In the genomic region with DNA sequence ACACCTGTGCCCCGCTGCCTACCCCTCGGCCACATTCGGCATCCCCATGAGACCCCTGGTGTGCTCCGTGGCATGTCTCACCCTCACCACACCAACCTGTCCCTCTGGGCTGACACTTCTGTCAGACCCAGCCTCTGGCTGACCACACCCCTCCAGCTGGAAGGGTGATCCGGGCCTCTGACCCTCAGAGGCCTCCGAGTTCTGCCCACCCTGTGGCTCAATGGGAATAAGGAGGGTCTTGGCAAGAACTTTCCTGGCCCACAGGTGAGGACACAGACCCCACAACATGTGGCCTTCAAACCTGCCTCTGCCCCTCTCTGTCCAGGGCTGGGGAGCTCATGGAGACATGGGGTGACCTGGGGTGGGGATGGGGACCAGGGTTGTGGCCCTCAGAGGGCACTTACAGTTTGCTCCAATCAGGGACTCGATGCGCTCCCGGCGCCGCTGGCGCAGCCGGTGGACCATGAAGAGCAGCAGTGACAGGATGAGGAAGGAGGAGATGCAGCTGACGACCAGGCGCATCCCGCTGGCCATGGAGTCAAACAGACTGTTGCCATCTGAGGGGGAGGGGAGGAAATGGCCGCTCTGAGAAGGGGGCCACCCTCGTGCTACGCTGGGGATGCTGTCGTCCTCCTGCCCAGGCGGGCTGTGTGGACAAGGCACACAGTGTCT, we compare ENCODE assay signal across 17 cellular contexts.
A peak's percentile ranks its signal among the peaks of the same experiment; 100 is the strongest.
DNase-seq lines count a peak whose midpoint lies in the region; ATAC-seq, FAIRE-seq and TF ChIP-seq lines count a peak whose summit lies in the region.
"Had no signal": no experiment of that assay in that cellular context is flagged by ENCODE, and none has a peak within 500 bp of the region (broad histone marks: within the 10 kb centered on the region; RNA-seq: fewer than 3 reads in every experiment).

No MANE protein-coding gene starts in this region.

- no peaks in the 10 kb centered on the region for H3K36me3 Mint-ChIP-seq in activated naive CD4-positive, alpha-beta T cell treated with anti-CD3 and anti-CD28 coated beads, Interleukin-2, amount 50 U/mL, for 72 hours
- peaks cover 33% of the 10 kb centered on the region for H3K36me3 Mint-ChIP-seq in activated naive CD4-positive, alpha-beta T cell treated with anti-CD3 and anti-CD28 coated beads, Interleukin-2, amount 10 ng/mL, durations not matched to agents 7 days and 5 days

- peaks cover 45% of the 10 kb centered on the region for H4K20me1 ChIP-seq in K562 (replicated peaks; ENCODE audit: control insufficient read depth, insufficient read depth, low read length)

- WGBS in K562 (ENCODE audit: insufficient coverage, low coverage, missing lambda C conversion rate) = 94% methylated on average over 21 of the region's 21 CpGs

- peaks cover 0 to 24% of the 10 kb centered on the region in 2 experiments; a peak in 1 of 5 replicates for H3K4me1 ChIP-seq in K562 (replicated peaks in 1 of 2; ENCODE audit: control insufficient read depth in 2 of 2, insufficient read depth in 2 of 2, low read length in 2 of 2)
- H3K4me1 ChIP-seq in lower lobe of right lung = no peaks in the 10 kb centered on the region
- H3K4me1 ChIP-seq in upper lobe of right lung = no peaks in the 10 kb centered on the region
- H3K4me1 ChIP-seq: A549 had no signal

- no peak overlapping the region for H2AFZ ChIP-seq in K562 (ENCODE audit: low read depth, low read length)

- TF ChIP-seq RAD21 in K562 (CRISPR knock-in tag; conservative IDR thresholded peaks at IDR 0.05 in 1 of 2, IDR thresholded peaks at IDR 0.05 in 1 of 2) = no peak

- H3K79me2 ChIP-seq in K562 (ENCODE audit: control insufficient read depth, insufficient read depth, low read length) = no peaks in the 10 kb centered on the region

- peaks cover 13% of the 10 kb centered on the region for H3K9me1 ChIP-seq in K562 (ENCODE audit: control insufficient read depth, insufficient read depth, low read length)

- H3K9me3 Mint-ChIP-seq in activated naive CD4-positive, alpha-beta T cell treated with anti-CD3 and anti-CD28 coated beads, Interleukin-2, amount 50 U/mL, for 72 hours = no peaks in the 10 kb centered on the region
- H3K9me3 Mint-ChIP-seq in activated naive CD4-positive, alpha-beta T cell treated with anti-CD3 and anti-CD28 coated beads, Interleukin-2, amount 10 ng/mL, durations not matched to agents 7 days and 5 days = no peaks in the 10 kb centered on the region
- H3K9me3 Mint-ChIP-seq: CD4-positive, alpha-beta T cell had no signal

- H3K4me3 ChIP-seq in K562 (no peak overlapping the region), lower lobe of right lung (no peak overlapping the region), upper lobe of right lung (no peak overlapping the region)
- H3K4me3 ChIP-seq: A549, MG63 had no signal

- no peaks in the 10 kb centered on the region for H3K4me1 Mint-ChIP-seq in activated naive CD4-positive, alpha-beta T cell treated with anti-CD3 and anti-CD28 coated beads, Interleukin-2, amount 10 ng/mL, durations not matched to agents 7 days and 5 days

- H3K4me2 ChIP-seq in K562 (ENCODE audit: insufficient read depth, low read length) = no peak overlapping the region
- H3K4me2 ChIP-seq: A549 had no signal

- POLR2A ChIA-PET in K562 (lab: Yijun Ruan, JAX) = interaction anchor here (0.6 to 1.3 kb wide), 3 partner anchors 9 to 357 kb away, joined by 3 to 4 read pairs (median 3); no protein-coding TSS in a partner anchor

- DNase-seq in activated naive CD4-positive, alpha-beta T cell treated with anti-CD3 and anti-CD28 coated beads, Interleukin-2, amount 50 U/mL, for 72 hours (ENCODE audit: low spot score in 2 of 2) = peak in 1 of 2 donors; percentile 21
- no peak for DNase-seq in activated naive CD4-positive, alpha-beta T cell treated with anti-CD3 and anti-CD28 coated beads, Interleukin-2, amount 10 ng/mL, durations not matched to agents 7 days and 5 days
- DNase-seq in K562 (ENCODE audit: extremely low read depth in 1 of 4, low spot score in 3 of 4) (no peak), lower lobe of right lung (peak; percentile 28), upper lobe of right lung (peak; percentile 40), midbrain (lab: John Stamatoyannopoulos, UW) (no peak)
- no peak for DNase-seq in stimulated activated CD4-positive, alpha-beta T cell treated with anti-CD3 and anti-CD28 coated beads, Interleukin-2, amount 100 ng/mL, for 48 hours
- DNase-seq: Calu3; CD4-positive, alpha-beta T cell; DMS79 treated with DMSO at 0.1 percent for 48 hours; MG63; NCI-H1092 treated with DMSO at 0.1 percent for 48 hours; NCI-H1694 treated with DMSO at 0.1 percent for 48 hours had no signal

- H3K36me3 ChIP-seq in K562 (ENCODE audit: control insufficient read depth, insufficient read depth, low read length) (peaks cover 79% of the 10 kb centered on the region), lower lobe of right lung (peaks cover 99% of the 10 kb centered on the region), upper lobe of right lung (peaks cover 86% of the 10 kb centered on the region)

- H3K9ac ChIP-seq in K562 (ENCODE audit: insufficient read depth in 1 of 2, low read depth in 2 of 2, low read length in 2 of 2) = peak overlapping the region in 1 of 2 experiments; percentile 3; a peak in 1 of 4 replicates

- intact Hi-C loops in K562 (cut with micrococcal nuclease) (no loop called here), lower lobe of right lung (cut with DNase I) (no loop called here), upper lobe of right lung (cut with DNase I) (no loop called here)

- TF ChIP-seq EP300 in K562 (IDR thresholded peaks at IDR 0.05; ENCODE audit: low read length) = no peak

- no TSS peak for BruUV-seq in K562 (replicated peaks; lab: Mats Ljungman, UMichigan)

- H3K27me3 Mint-ChIP-seq in activated naive CD4-positive, alpha-beta T cell treated with anti-CD3 and anti-CD28 coated beads, Interleukin-2, amount 10 ng/mL, durations not matched to agents 7 days and 5 days = no peaks in the 10 kb centered on the region
- H3K27me3 Mint-ChIP-seq: CD4-positive, alpha-beta T cell had no signal

- FAIRE-seq in K562 (lab: Jason Lieb, UNC) = no peak
- FAIRE-seq: A549, G401.6, GM19239 had no signal

- TF ChIP-seq POLR2A in K562 (conservative IDR thresholded peaks at IDR 0.05) = no peak

- in situ Hi-C loops in K562 (cut with MboI) = no loop called here

- H3K9me3 ChIP-seq in K562 (replicated peaks; ENCODE audit: control insufficient read depth, insufficient read depth, low read depth, low read length) = no peaks in the 10 kb centered on the region
- H3K9me3 ChIP-seq in lower lobe of right lung = no peaks in the 10 kb centered on the region
- H3K9me3 ChIP-seq in upper lobe of right lung = no peaks in the 10 kb centered on the region
- H3K9me3 ChIP-seq: A549, MG63 had no signal

- CTCF ChIA-PET in activated naive CD4-positive, alpha-beta T cell treated with anti-CD3 and anti-CD28 coated beads, Interleukin-2, amount 10 ng/mL, durations not matched to agents 7 days and 5 days (lab: Charles Lee) = no interaction called here
- CTCF ChIA-PET in K562 (lab: Yijun Ruan, JAX; ENCODE audit: low intra/inter-chr PET ratio) = no interaction called here

- ATAC-seq in activated naive CD4-positive, alpha-beta T cell treated with anti-CD3 and anti-CD28 coated beads, Interleukin-2, amount 50 U/mL, for 72 hours = no peak
- ATAC-seq in K562 (no peak), lower lobe of right lung (no peak), upper lobe of right lung (no peak), HG03354 (IDR thresholded peaks at IDR 0.05; ENCODE audit: poor library complexity, severe bottlenecking, unreplicated experiment) (no peak)
- ATAC-seq: A549 had no signal

- no peaks in the 10 kb centered on the region for H3K27me3 ChIP-seq in K562 (ENCODE audit: control insufficient read depth in 2 of 2, insufficient read depth in 2 of 2, low read length in 2 of 2)
- no peaks in the 10 kb centered on the region for H3K27me3 ChIP-seq in lower lobe of right lung (ENCODE audit: low read depth)
- H3K27me3 ChIP-seq in upper lobe of right lung = no peaks in the 10 kb centered on the region
- H3K27me3 ChIP-seq: MG63 had no signal

- peak overlapping the region; percentile 52 to 80 for H3K27ac Mint-ChIP-seq in activated naive CD4-positive, alpha-beta T cell treated with anti-CD3 and anti-CD28 coated beads, Interleukin-2, amount 50 U/mL, for 72 hours
- H3K27ac Mint-ChIP-seq in activated naive CD4-positive, alpha-beta T cell treated with anti-CD3 and anti-CD28 coated beads, Interleukin-2, amount 10 ng/mL, durations not matched to agents 7 days and 5 days = no peak overlapping the region
- H3K27ac Mint-ChIP-seq: CD4-positive, alpha-beta T cell had no signal

- H3K4me3 Mint-ChIP-seq in activated naive CD4-positive, alpha-beta T cell treated with anti-CD3 and anti-CD28 coated beads, Interleukin-2, amount 10 ng/mL, durations not matched to agents 7 days and 5 days = no peak overlapping the region
- H3K4me3 Mint-ChIP-seq: CD4-positive, alpha-beta T cell had no signal

- no peak for TF ChIP-seq CTCF in K562 (IDR thresholded peaks at IDR 0.05 in 2 of 3, conservative IDR thresholded peaks at IDR 0.05 in 1 of 3; ENCODE audit: insufficient read depth in 2 of 3, low read depth in 1 of 3, low read length in 3 of 3)
- no peak for TF ChIP-seq CTCF in lower lobe of right lung (IDR thresholded peaks at IDR 0.05)
- no peak for TF ChIP-seq CTCF in upper lobe of right lung (IDR thresholded peaks at IDR 0.05)

- H3K27ac ChIP-seq in K562 (ENCODE audit: extremely low read depth, low read depth, low read length) (no peak overlapping the region), lower lobe of right lung (no peak overlapping the region), upper lobe of right lung (no peak overlapping the region)
- H3K27ac ChIP-seq: A549 had no signal

TF ChIP-seq in K562, 482 proteins besides CTCF, POLR2A, EP300 and RAD21 (continues in another document):
- TF ChIP-seq, protein P1, sequence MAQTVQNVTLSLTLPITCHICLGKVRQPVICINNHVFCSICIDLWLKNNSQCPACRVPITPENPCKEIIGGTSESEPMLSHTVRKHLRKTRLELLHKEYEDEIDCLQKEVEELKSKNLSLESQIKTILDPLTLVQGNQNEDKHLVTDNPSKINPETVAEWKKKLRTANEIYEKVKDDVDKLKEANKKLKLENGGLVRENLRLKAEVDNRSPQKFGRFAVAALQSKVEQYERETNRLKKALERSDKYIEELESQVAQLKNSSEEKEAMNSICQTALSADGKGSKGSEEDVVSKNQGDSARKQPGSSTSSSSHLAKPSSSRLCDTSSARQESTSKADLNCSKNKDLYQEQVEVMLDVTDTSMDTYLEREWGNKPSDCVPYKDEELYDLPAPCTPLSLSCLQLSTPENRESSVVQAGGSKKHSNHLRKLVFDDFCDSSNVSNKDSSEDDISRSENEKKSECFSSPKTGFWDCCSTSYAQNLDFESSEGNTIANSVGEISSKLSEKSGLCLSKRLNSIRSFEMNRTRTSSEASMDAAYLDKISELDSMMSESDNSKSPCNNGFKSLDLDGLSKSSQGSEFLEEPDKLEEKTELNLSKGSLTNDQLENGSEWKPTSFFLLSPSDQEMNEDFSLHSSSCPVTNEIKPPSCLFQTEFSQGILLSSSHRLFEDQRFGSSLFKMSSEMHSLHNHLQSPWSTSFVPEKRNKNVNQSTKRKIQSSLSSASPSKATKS (CRISPR knock-in tag; IDR thresholded peaks at IDR 0.05) = no peak

Comparison
In these comparisons a context has a peak if more than half of its experiments do, and no peak if none do; other contexts are left out.
1. DNase-seq: peak in lower lobe of right lung (single experiment) and upper lobe of right lung (single experiment); none in activated naive CD4-positive, alpha-beta T cell treated with anti-CD3 and anti-CD28 coated beads, Interleukin-2, amount 10 ng/mL, durations not matched to agents 7 days and 5 days (single experiment), K562 (0 of 4), stimulated activated CD4-positive, alpha-beta T cell treated with anti-CD3 and anti-CD28 coated beads, Interleukin-2, amount 100 ng/mL, for 48 hours (0 of 2) and midbrain (single experiment).